ENCODE assay signal across 13 cellular contexts in the genomic region with DNA sequence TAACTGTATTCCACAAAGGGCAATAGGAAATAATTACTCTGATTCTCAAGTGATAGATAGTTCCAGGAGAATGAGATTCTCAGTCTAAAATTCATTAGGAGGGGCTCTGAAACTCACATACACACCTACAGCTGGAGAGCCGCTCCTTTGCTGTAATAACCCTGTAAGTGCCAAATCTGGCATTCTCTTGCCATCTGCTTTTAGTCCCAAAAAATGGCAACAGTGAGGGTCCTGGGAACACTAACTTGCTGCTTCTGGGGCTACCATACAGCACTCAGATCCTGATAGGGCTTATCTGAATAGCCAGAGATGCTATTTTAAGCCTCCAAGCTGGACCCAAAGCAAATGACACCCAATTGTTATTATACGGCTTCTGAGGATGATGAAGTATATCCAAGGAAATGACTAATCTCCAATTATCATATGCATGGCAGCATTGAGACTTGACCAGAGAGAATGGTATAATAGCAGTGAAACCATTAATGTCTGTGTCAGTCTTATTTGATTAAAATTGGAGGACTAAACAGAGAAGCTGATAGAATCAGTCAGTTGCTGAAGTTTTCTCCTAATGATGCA.
DNase-seq lines count a peak whose midpoint lies in the region; ATAC-seq and TF ChIP-seq lines count a peak whose summit lies in the region.
"Had no signal": no experiment of that assay in that cellular context is flagged by ENCODE, and none has a peak within 500 bp of the region (broad histone marks: within the 10 kb centered on the region; RNA-seq: fewer than 3 reads in every experiment).

No MANE protein-coding gene starts in this region.

- no peaks in the 10 kb centered on the region for H3K9me3 Mint-ChIP-seq in chondrocyte (ENCODE audit: low read depth)
- H3K9me3 Mint-ChIP-seq in natural killer cell treated with Interleukin-12 subunit alpha and Interleukin-12 subunit beta and Interleukin-15 and Interleukin-18, amount 100 ng/mL, for 72 hours: no peaks in the 10 kb centered on the region
- H3K9me3 Mint-ChIP-seq: CD8-positive, alpha-beta T cell had no signal

- no peaks in the 10 kb centered on the region for H3K27me3 Mint-ChIP-seq in chondrocyte (ENCODE audit: low read depth)
- no peaks in the 10 kb centered on the region for H3K27me3 Mint-ChIP-seq in natural killer cell treated with Interleukin-12 subunit alpha and Interleukin-12 subunit beta and Interleukin-15 and Interleukin-18, amount 100 ng/mL, for 72 hours

- no peak for TF ChIP-seq CTCF in chondrocyte (IDR thresholded peaks at IDR 0.05)

- no peaks in the 10 kb centered on the region for H3K36me3 Mint-ChIP-seq in chondrocyte (ENCODE audit: low read depth)
- H3K36me3 Mint-ChIP-seq in natural killer cell treated with Interleukin-12 subunit alpha and Interleukin-12 subunit beta and Interleukin-15 and Interleukin-18, amount 100 ng/mL, for 72 hours: peaks cover 6% of the 10 kb centered on the region
- H3K36me3 Mint-ChIP-seq: CD8-positive, alpha-beta T cell; stimulated activated effector memory CD8-positive, alpha-beta T cell treated with anti-CD3 and anti-CD28 coated beads, Interleukin-12 subunit alpha, Interleukin-12 subunit beta, amount 100 ng/mL, for 72 hours had no signal

- peak overlapping the region; percentile 77 for H3K27ac Mint-ChIP-seq in chondrocyte (ENCODE audit: unreplicated experiment)
- peak overlapping the region; percentile 97 to 99 for H3K27ac Mint-ChIP-seq in natural killer cell treated with Interleukin-12 subunit alpha and Interleukin-12 subunit beta and Interleukin-15 and Interleukin-18, amount 100 ng/mL, for 72 hours
- H3K27ac Mint-ChIP-seq: CD8-positive, alpha-beta T cell; stimulated activated effector memory CD8-positive, alpha-beta T cell treated with anti-CD3 and anti-CD28 coated beads, Interleukin-12 subunit alpha, Interleukin-12 subunit beta, amount 100 ng/mL, for 72 hours had no signal

- no peak for ATAC-seq in natural killer cell treated with Interleukin-12 subunit alpha and Interleukin-12 subunit beta and Interleukin-15 and Interleukin-18, amount 100 ng/mL, for 72 hours
- ATAC-seq in GM19324 (IDR thresholded peaks at IDR 0.05; ENCODE audit: low FRiP score, unreplicated experiment) (no peak), GM19328 (IDR thresholded peaks at IDR 0.05; ENCODE audit: unreplicated experiment) (no peak)

- peak; percentile 70 for DNase-seq in Daoy (ENCODE audit: low read depth)
- DNase-seq in NCI-H69 (lab: John Stamatoyannopoulos, UW): peak; percentile 66
- no peak for DNase-seq in chondrocyte (ENCODE audit: low spot score)
- DNase-seq in natural killer cell treated with Interleukin-12 subunit alpha and Interleukin-12 subunit beta and Interleukin-15 and Interleukin-18, amount 100 ng/mL, for 72 hours (ENCODE audit: low spot score): no peak
- DNase-seq in activated CD4-positive, alpha-beta T cell treated with anti-CD3 and anti-CD28 coated beads for 1 hour: no peak
- no peak for DNase-seq in activated naive CD4-positive, alpha-beta T cell (lab: John Stamatoyannopoulos, UW)
- DNase-seq: activated CD4-positive, CD25-positive, alpha-beta regulatory T cell; activated T-cell treated with anti-CD3 and anti-CD28 coated beads, Interleukin-2, amount 50 U/mL, for 48 hours; CD8-positive, alpha-beta T cell; SHP77 had no signal

- H3K4me3 Mint-ChIP-seq in chondrocyte (ENCODE audit: unreplicated experiment): no peak overlapping the region
- H3K4me3 Mint-ChIP-seq in natural killer cell treated with Interleukin-12 subunit alpha and Interleukin-12 subunit beta and Interleukin-15 and Interleukin-18, amount 100 ng/mL, for 72 hours: peak overlapping the region; percentile 83
- H3K4me3 Mint-ChIP-seq: CD8-positive, alpha-beta T cell; stimulated activated effector memory CD8-positive, alpha-beta T cell treated with anti-CD3 and anti-CD28 coated beads, Interleukin-12 subunit alpha, Interleukin-12 subunit beta, amount 100 ng/mL, for 72 hours had no signal

- H3K4me1 Mint-ChIP-seq in chondrocyte (ENCODE audit: low read depth): peaks cover 40% of the 10 kb centered on the region
- peaks cover 68 to 79% of the 10 kb centered on the region in 2 donors for H3K4me1 Mint-ChIP-seq in natural killer cell treated with Interleukin-12 subunit alpha and Interleukin-12 subunit beta and Interleukin-15 and Interleukin-18, amount 100 ng/mL, for 72 hours (ENCODE audit: low read depth in 2 of 2)

Comparison
In these comparisons a context has a peak if more than half of its experiments do, and no peak if none do; other contexts are left out.
1. DNase-seq: peak in Daoy (single experiment) and NCI-H69 (single experiment); none in chondrocyte (single experiment), natural killer cell treated with Interleukin-12 subunit alpha and Interleukin-12 subunit beta and Interleukin-15 and Interleukin-18, amount 100 ng/mL, for 72 hours (single experiment), activated CD4-positive, alpha-beta T cell treated with anti-CD3 and anti-CD28 coated beads for 1 hour (single experiment) and activated naive CD4-positive, alpha-beta T cell (0 of 4).